Comparison of ENCODE assay signal across 8 cellular contexts in genomic region chr9:130443456-130443801, GRCh38.
"Had no signal": no experiment of that assay in that cellular context is flagged by ENCODE, and none has a peak within 500 bp of the region (broad histone marks: within the 10 kb centered on the region; RNA-seq: fewer than 3 reads in every experiment).

No MANE protein-coding gene starts in this region.

- DNase-seq: activated CD4-positive, alpha-beta T cell treated with anti-CD3 and anti-CD28 coated beads for 48 hours; activated T-cell treated with anti-CD3 and anti-CD28 coated beads for 4 hours; dorsolateral prefrontal cortex; esophagus squamous epithelium; head of caudate nucleus; retina had no signal

- H3K27ac Mint-ChIP-seq: activated naive CD4-positive, alpha-beta T cell treated with anti-CD3 and anti-CD28 coated beads, Interleukin-2, amount 50 U/mL, for 72 hours; activated T-helper 2 cell treated with anti-CD3 and anti-CD28 coated beads, Interferon-gamma antibody, Interleukin-2, Interleukin-4, amounts not matched to agents 10 μg/mL and 5 μg/mL and 100 μg/mL, durations not matched to agents 14 hours and 24 hours and 36 hours had no signal

- ATAC-seq: activated naive CD4-positive, alpha-beta T cell treated with anti-CD3 and anti-CD28 coated beads, Interleukin-2, amount 50 U/mL, for 72 hours had no signal
